Comparison of ENCODE assay signal across 29 cellular contexts in the genomic region with DNA sequence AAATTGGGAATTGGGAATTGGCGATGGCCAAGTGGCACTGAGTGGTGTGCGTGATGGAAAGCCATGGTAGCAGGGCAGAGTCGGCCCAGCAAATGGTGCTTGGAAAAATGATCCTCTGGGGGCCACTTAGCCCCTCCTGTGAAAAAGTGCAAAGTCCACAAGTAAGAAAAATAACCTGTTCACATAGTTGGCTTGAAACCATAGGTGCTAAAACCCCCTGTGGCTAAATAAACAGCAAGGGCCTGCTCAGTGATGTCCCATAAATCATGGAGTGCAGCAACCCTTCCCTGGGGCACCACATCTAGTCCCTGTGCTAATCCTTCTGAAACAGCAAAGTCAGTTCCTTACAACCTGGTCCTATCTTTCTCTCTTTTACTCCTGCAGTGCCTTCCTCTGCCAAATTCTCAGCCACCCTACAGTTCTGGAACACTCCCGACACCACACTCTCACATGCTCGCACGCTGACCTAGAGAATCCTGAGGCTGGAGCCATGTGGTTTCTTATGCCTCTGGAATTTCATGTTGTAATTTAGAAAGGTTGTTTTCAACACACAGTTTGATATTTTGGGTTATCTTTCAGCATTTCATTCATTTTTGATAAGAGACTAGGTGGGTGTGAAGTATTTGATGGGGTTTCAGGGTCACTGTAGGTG.
DNase-seq lines count a peak whose midpoint lies in the region; ATAC-seq, FAIRE-seq and TF ChIP-seq lines count a peak whose summit lies in the region.
"Had no signal": no experiment of that assay in that cellular context is flagged by ENCODE, and none has a peak within 500 bp of the region (broad histone marks: within the 10 kb centered on the region; RNA-seq: fewer than 3 reads in every experiment).

No MANE protein-coding gene starts in this region.

- peaks cover 4% of the 10 kb centered on the region for H3K4me1 Mint-ChIP-seq in astrocyte (ENCODE audit: low read depth, unreplicated experiment)
- peaks cover 29% of the 10 kb centered on the region for H3K4me1 Mint-ChIP-seq in neural progenitor cell
- H3K4me1 Mint-ChIP-seq: activated naive CD8-positive, alpha-beta T cell treated with anti-CD3 and anti-CD28 coated beads, Interleukin-2, amount 10 ng/mL, durations not matched to agents 7 days and 5 days; naive thymus-derived CD8-positive, alpha-beta T cell had no signal

- no peaks in the 10 kb centered on the region for H3K9me2 ChIP-seq in GM23248 (ENCODE audit: insufficient read depth)

- H3K27ac Mint-ChIP-seq in astrocyte (ENCODE audit: unreplicated experiment) (no peak overlapping the region), neural progenitor cell (peak overlapping the region; percentile 18)
- H3K27ac Mint-ChIP-seq: activated CD4-positive, alpha-beta memory T cell treated with anti-CD3 and anti-CD28 coated beads for 36 hours; activated naive CD8-positive, alpha-beta T cell treated with anti-CD3 and anti-CD28 coated beads, Interleukin-2, amount 10 ng/mL, durations not matched to agents 7 days and 5 days; naive thymus-derived CD8-positive, alpha-beta T cell had no signal

- H3K4me1 ChIP-seq in GM23248 (ENCODE audit: insufficient read depth) (peaks cover 9% of the 10 kb centered on the region; the same call in 1 of the 2 replicates), astrocyte (ENCODE audit: insufficient read depth, low read length) (peaks cover 21% of the 10 kb centered on the region), neural progenitor cell (peaks cover 17% of the 10 kb centered on the region), psoas muscle (peaks cover 3% of the 10 kb centered on the region)

- H4K20me1 ChIP-seq in GM23248 (ENCODE audit: insufficient read depth) (no peaks in the 10 kb centered on the region), astrocyte (ENCODE audit: insufficient read depth, low read length) (no peaks in the 10 kb centered on the region), neural progenitor cell (ENCODE audit: low read depth) (peaks cover 40% of the 10 kb centered on the region)
- H4K20me1 ChIP-seq: BLaER1 treated with 17β-estradiol and CSF1 and Interleukin-3, amounts not matched to agents 10 nM and 100 nM had no signal

- ATAC-seq in psoas muscle = no peak
- ATAC-seq: naive thymus-derived CD8-positive, alpha-beta T cell had no signal

- H3K27me3 Mint-ChIP-seq in astrocyte (ENCODE audit: low read depth, unreplicated experiment) (peaks cover 11% of the 10 kb centered on the region), neural progenitor cell (ENCODE audit: insufficient read depth, low read depth) (peaks cover 2% of the 10 kb centered on the region)
- H3K27me3 Mint-ChIP-seq: activated CD4-positive, alpha-beta memory T cell treated with anti-CD3 and anti-CD28 coated beads for 36 hours had no signal

- TF ChIP-seq CTCF in astrocyte (IDR thresholded peaks at IDR 0.05; ENCODE audit: insufficient read depth, low read depth, low read length) (no peak), neural progenitor cell (IDR thresholded peaks at IDR 0.05) (no peak), psoas muscle (IDR thresholded peaks at IDR 0.05) (no peak)

- H3K27me3 ChIP-seq in GM23248 (replicated peaks; ENCODE audit: insufficient read depth) (0 out of 2 replicates have a peak, but pooled peaks cover 4% of the 10 kb centered on the region), astrocyte (ENCODE audit: insufficient read depth, low read length) (no peaks in the 10 kb centered on the region), neural progenitor cell (no peaks in the 10 kb centered on the region), psoas muscle (ENCODE audit: insufficient read depth in 3 of 3, low read length in 2 of 3) (no peaks in the 10 kb centered on the region)
- H3K27me3 ChIP-seq: BLaER1 treated with 17β-estradiol and CSF1 and Interleukin-3, amounts not matched to agents 10 nM and 100 nM; brain microvascular endothelial cell; stomach; tibial artery had no signal

- 41 to 47% methylated on average over 6 of the region's 6 CpGs for WGBS in GM23248 (ENCODE audit: low coverage in 1 of 2, low lambda C conversion rate in 2 of 2, missing lambda C conversion rate in 2 of 2), 2 experiments
- 81 to 88% (median 84%) methylated on average over 6 of the region's 6 CpGs for WGBS in psoas muscle, 3 donors

- H3K9me3 ChIP-seq in GM23248 (ENCODE audit: low read depth) (no peaks in the 10 kb centered on the region), astrocyte (ENCODE audit: insufficient read depth, low read depth, low read length) (no peaks in the 10 kb centered on the region), neural progenitor cell (ENCODE audit: low read depth) (no peaks in the 10 kb centered on the region), psoas muscle (no peaks in the 10 kb centered on the region)
- H3K9me3 ChIP-seq: BLaER1 treated with 17β-estradiol and CSF1 and Interleukin-3, amounts not matched to agents 10 nM and 100 nM; Caco-2; stomach; tibial artery had no signal

- H3F3A ChIP-seq in GM23248 (ENCODE audit: insufficient read depth) = peaks cover 5% of the 10 kb centered on the region; the same call in 1 of the 2 replicates
- peaks cover 25% of the 10 kb centered on the region for H3F3A ChIP-seq in neural progenitor cell (ENCODE audit: low read depth)

- no peaks in the 10 kb centered on the region for H3K79me2 ChIP-seq in GM23248 (ENCODE audit: insufficient read depth)
- H3K79me2 ChIP-seq in astrocyte (ENCODE audit: insufficient read depth, low read length) = no peaks in the 10 kb centered on the region
- no peaks in the 10 kb centered on the region for H3K79me2 ChIP-seq in neural progenitor cell (ENCODE audit: low read depth)

- H3K4me3 Mint-ChIP-seq in astrocyte (ENCODE audit: unreplicated experiment) = no peak overlapping the region
- no peak overlapping the region for H3K4me3 Mint-ChIP-seq in neural progenitor cell
- H3K4me3 Mint-ChIP-seq: activated CD4-positive, alpha-beta memory T cell treated with anti-CD3 and anti-CD28 coated beads for 36 hours; activated naive CD8-positive, alpha-beta T cell treated with anti-CD3 and anti-CD28 coated beads, Interleukin-2, amount 10 ng/mL, durations not matched to agents 7 days and 5 days; naive thymus-derived CD8-positive, alpha-beta T cell had no signal

- no peak for FAIRE-seq in astrocyte (lab: Jason Lieb, UNC)
- FAIRE-seq: kidney, TTC549 had no signal

- intact Hi-C loops in psoas muscle (cut with DNase I) = no loop called here

- no peaks in the 10 kb centered on the region for H3K36me3 ChIP-seq in GM23248 (ENCODE audit: low read depth)
- no peaks in the 10 kb centered on the region for H3K36me3 ChIP-seq in astrocyte (ENCODE audit: insufficient read depth, low read length)
- peaks cover 6% of the 10 kb centered on the region for H3K36me3 ChIP-seq in neural progenitor cell
- no peaks in the 10 kb centered on the region for H3K36me3 ChIP-seq in psoas muscle (ENCODE audit: insufficient read depth in 1 of 2, low read depth in 1 of 2)
- H3K36me3 ChIP-seq: BLaER1 treated with 17β-estradiol and CSF1 and Interleukin-3, amounts not matched to agents 10 nM and 100 nM; brain microvascular endothelial cell; stomach; tibial artery had no signal

- in situ Hi-C loops in GM23248 (cut with MboI) = no loop called here

- H3K4me2 ChIP-seq in GM23248 (ENCODE audit: unreplicated experiment) (no peak overlapping the region), astrocyte (ENCODE audit: low read length) (no peak overlapping the region), neural progenitor cell (no peak overlapping the region)
- H3K4me2 ChIP-seq: BLaER1 treated with 17β-estradiol and CSF1 and Interleukin-3, amounts not matched to agents 10 nM and 100 nM; smooth muscle cell had no signal

- no peak overlapping the region for H3K9ac ChIP-seq in GM23248
- no peak overlapping the region for H3K9ac ChIP-seq in astrocyte (ENCODE audit: low read length)
- H3K9ac ChIP-seq in neural progenitor cell = no peak overlapping the region
- H3K9ac ChIP-seq: BLaER1 treated with 17β-estradiol and CSF1 and Interleukin-3, amounts not matched to agents 10 nM and 100 nM had no signal

- no peaks in the 10 kb centered on the region for H3K9me3 Mint-ChIP-seq in astrocyte (ENCODE audit: unreplicated experiment)
- no peaks in the 10 kb centered on the region for H3K9me3 Mint-ChIP-seq in neural progenitor cell
- H3K9me3 Mint-ChIP-seq: activated CD4-positive, alpha-beta memory T cell treated with anti-CD3 and anti-CD28 coated beads for 36 hours; activated naive CD8-positive, alpha-beta T cell treated with anti-CD3 and anti-CD28 coated beads, Interleukin-2, amount 10 ng/mL, durations not matched to agents 7 days and 5 days; naive thymus-derived CD8-positive, alpha-beta T cell had no signal

- no peak overlapping the region for H3K4me3 ChIP-seq in GM23248
- H3K4me3 ChIP-seq in astrocyte (ENCODE audit: insufficient read depth, low read depth, low read length) = no peak overlapping the region
- no peak overlapping the region for H3K4me3 ChIP-seq in neural progenitor cell
- H3K4me3 ChIP-seq in psoas muscle = no peak overlapping the region
- H3K4me3 ChIP-seq: BLaER1 treated with 17β-estradiol and CSF1 and Interleukin-3, amounts not matched to agents 10 nM and 100 nM; smooth muscle cell; stomach; tibial artery had no signal

- DNase-seq in GM23248 (peak; percentile 28), NCI-H146 treated with DMSO at 0.1 percent for 48 hours (lab: John Stamatoyannopoulos, UW; ENCODE audit: unreplicated experiment) (peak; percentile 84), astrocyte (ENCODE audit: low read depth) (peak; percentile 73), neural progenitor cell (ENCODE audit: low spot score) (no peak), psoas muscle (no peak), NCI-H446 treated with DMSO at 0.1 percent for 48 hours (lab: John Stamatoyannopoulos, UW) (no peak), dermis blood vessel endothelial cell (no peak)
- DNase-seq: activated CD4-positive, alpha-beta memory T cell treated with anti-CD3 and anti-CD28 coated beads for 36 hours; activated CD4-positive, CD25-positive, alpha-beta regulatory T cell treated with anti-CD3 and anti-CD28 coated beads, Interleukin-2, amount 50 U/mL, for 72 hours; activated CD8-positive, alpha-beta memory T cell treated with anti-CD3 and anti-CD28 coated beads, Interleukin-2, amount 50 U/mL, for 48 hours; activated effector memory CD4-positive, alpha-beta T cell treated with anti-CD3 and anti-CD28 coated beads, Interleukin-2, amount 50 U/mL, for 16 hours; activated naive CD8-positive, alpha-beta T cell treated with anti-CD3 and anti-CD28 coated beads, Interleukin-2, amount 10 ng/mL, durations not matched to agents 7 days and 5 days; brain microvascular endothelial cell; DND-41; effector CD4-positive, alpha-beta T cell; Karpas-422; kidney; naive thymus-derived CD8-positive, alpha-beta T cell; NCI-H187; NCI-H82; stimulated activated CD4-positive, alpha-beta T cell treated with anti-CD3 and anti-CD28 coated beads, Interleukin-1b, Interleukin-23, amount 100 ng/mL, for 48 hours; stomach; tibial artery had no signal

- H3K27ac ChIP-seq in GM23248 (no peak overlapping the region), astrocyte (ENCODE audit: low read depth, low read length) (no peak overlapping the region), neural progenitor cell (no peak overlapping the region), psoas muscle (no peak overlapping the region)
- H3K27ac ChIP-seq: BLaER1 treated with 17β-estradiol and CSF1 and Interleukin-3, amounts not matched to agents 10 nM and 100 nM; brain microvascular endothelial cell; epithelial cell of prostate; RWPE1; tibial artery had no signal

- H3K36me3 Mint-ChIP-seq in astrocyte (ENCODE audit: low read depth, unreplicated experiment) (no peaks in the 10 kb centered on the region), neural progenitor cell (peaks cover 10% of the 10 kb centered on the region)
- H3K36me3 Mint-ChIP-seq: activated CD4-positive, alpha-beta memory T cell treated with anti-CD3 and anti-CD28 coated beads for 36 hours; activated naive CD8-positive, alpha-beta T cell treated with anti-CD3 and anti-CD28 coated beads, Interleukin-2, amount 10 ng/mL, durations not matched to agents 7 days and 5 days; naive thymus-derived CD8-positive, alpha-beta T cell had no signal

- H2AFZ ChIP-seq in GM23248 (no peak overlapping the region), astrocyte (ENCODE audit: low read depth, low read length) (no peak overlapping the region), neural progenitor cell (replicated peaks) (no peak overlapping the region)

Comparison
In these comparisons a context has a peak if more than half of its experiments do, and no peak if none do; other contexts are left out.
1. DNase-seq: peak in GM23248 (single experiment), NCI-H146 treated with DMSO at 0.1 percent for 48 hours (single experiment) and astrocyte (single experiment); none in neural progenitor cell (single experiment), psoas muscle (0 of 2), NCI-H446 treated with DMSO at 0.1 percent for 48 hours (single experiment) and dermis blood vessel endothelial cell (single experiment).